Comparison of ENCODE assay signal across 1 cellular context in the genomic region with DNA sequence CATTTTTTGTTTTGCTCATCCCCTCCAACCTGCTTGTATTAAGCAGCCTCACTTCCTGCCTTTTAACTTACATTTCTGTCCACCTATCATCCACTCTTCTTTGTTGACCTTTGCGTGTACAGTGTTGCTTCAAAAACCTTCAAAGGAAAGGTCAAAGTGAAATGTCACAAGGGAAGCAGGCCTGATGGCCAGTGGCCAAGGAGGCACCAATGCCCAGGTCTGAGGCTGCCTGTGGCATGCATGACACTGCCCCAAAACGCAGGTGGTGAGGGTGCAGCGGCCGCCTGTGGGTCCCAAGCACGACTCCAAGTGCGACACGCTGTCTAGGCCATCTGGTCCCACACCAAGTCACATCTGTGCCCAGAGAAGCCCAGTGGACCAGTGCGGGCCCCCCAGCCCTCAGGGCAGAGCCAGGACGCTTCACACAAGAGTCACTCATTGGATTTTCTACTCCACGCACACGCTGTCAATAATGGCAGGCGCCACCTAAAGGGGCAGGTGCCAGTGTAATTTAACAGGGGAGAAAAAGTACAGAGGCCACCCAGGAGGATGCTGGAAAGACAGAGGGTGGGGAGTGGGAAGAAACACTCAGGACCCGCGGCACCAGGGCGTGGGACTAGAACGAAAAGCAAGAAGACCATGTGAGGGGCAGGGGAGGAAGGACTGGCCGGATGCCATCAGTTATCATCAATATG.
A peak's percentile ranks its signal among the peaks of the same experiment; 100 is the strongest.
TF ChIP-seq lines count a peak whose summit lies in the region.

No MANE protein-coding gene starts in this region.

TF ChIP-seq in HepG2, 621 proteins besides CTCF, POLR2A, EP300 and RAD21 (continued from another document and continues in another):
- TF ChIP-seq, protein P1, sequence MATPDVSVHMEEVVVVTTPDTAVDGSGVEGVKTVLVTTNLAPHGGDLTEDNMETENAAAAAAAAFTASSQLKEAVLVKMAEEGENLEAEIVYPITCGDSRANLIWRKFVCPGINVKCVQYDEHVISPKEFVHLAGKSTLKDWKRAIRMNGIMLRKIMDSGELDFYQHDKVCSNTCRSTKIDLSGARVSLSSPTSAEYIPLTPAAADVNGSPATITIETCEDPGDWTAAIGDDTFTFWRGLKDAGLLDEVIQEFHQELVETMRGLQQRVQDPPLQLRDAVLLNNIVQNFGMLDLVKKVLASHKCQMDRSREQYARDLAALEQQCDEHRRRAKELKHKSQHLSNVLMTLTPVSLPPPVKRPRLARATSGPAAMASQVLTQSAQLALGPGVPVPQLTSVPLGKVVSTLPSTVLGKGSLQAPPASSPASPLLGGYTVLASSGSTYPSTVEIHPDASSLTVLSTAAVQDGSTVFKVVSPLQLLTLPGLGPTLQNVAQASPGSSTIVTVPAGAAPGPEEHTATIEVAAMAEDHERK (CRISPR knock-in tag; IDR thresholded peaks at IDR 0.05; ENCODE audit: low read depth): no peak
- TF ChIP-seq CCDC6 (CRISPR knock-in tag; IDR thresholded peaks at IDR 0.05) (no peak), JARID2 (CRISPR knock-in tag; IDR thresholded peaks at IDR 0.05; ENCODE audit: insufficient replicate concordance) (no peak), ZFP62 (CRISPR knock-in tag; IDR thresholded peaks at IDR 0.05) (no peak), ZZZ3 (CRISPR knock-in tag; IDR thresholded peaks at IDR 0.05; ENCODE audit: borderline replicate concordance) (no peak), NFYC (CRISPR knock-in tag; IDR thresholded peaks at IDR 0.05) (no peak), CBFB (CRISPR knock-in tag; IDR thresholded peaks at IDR 0.05) (no peak), NONO (IDR thresholded peaks at IDR 0.05) (no peak), NONO (CRISPR knock-in tag; conservative IDR thresholded peaks at IDR 0.05) (no peak), SALL2 (CRISPR knock-in tag; IDR thresholded peaks at IDR 0.05) (no peak), ZNF747 (CRISPR knock-in tag; IDR thresholded peaks at IDR 0.05; ENCODE audit: borderline replicate concordance) (no peak), TAF1 (CRISPR knock-in tag; IDR thresholded peaks at IDR 0.05) (no peak), ZNF225 (CRISPR knock-in tag; IDR thresholded peaks at IDR 0.05) (no peak), ELF3 (CRISPR knock-in tag; IDR thresholded peaks at IDR 0.05) (peak; percentile 79), ZNF737 (CRISPR knock-in tag; IDR thresholded peaks at IDR 0.05; ENCODE audit: borderline replicate concordance) (no peak), IKZF4 (CRISPR knock-in tag; IDR thresholded peaks at IDR 0.05; ENCODE audit: borderline replicate concordance, low read depth, not compliant biosample characterization) (no peak), ZNF138 (CRISPR knock-in tag; IDR thresholded peaks at IDR 0.05; ENCODE audit: low read depth) (no peak), ZFP36 (IDR thresholded peaks at IDR 0.05; ENCODE audit: borderline replicate concordance, low read depth, low read length, partially characterized antibody) (no peak), SYNCRIP (IDR thresholded peaks at IDR 0.05; ENCODE audit: insufficient read depth, low read depth, low read length) (no peak), ZNF251 (CRISPR knock-in tag; IDR thresholded peaks at IDR 0.05) (no peak), ZNF672 (CRISPR knock-in tag; IDR thresholded peaks at IDR 0.05) (no peak), FOXK2 (IDR thresholded peaks at IDR 0.05) (no peak), STAT5B (CRISPR knock-in tag; IDR thresholded peaks at IDR 0.05) (no peak), ZNF563 (CRISPR knock-in tag; IDR thresholded peaks at IDR 0.05) (no peak), POLR2AphosphoS5 (IDR thresholded peaks at IDR 0.05; ENCODE audit: low read depth, low read length) (no peak), PCBP2 (optimal IDR thresholded peaks at IDR 0.05; ENCODE audit: low read depth, low read length, poor library complexity, severe bottlenecking) (no peak), MED1 (CRISPR knock-in tag; IDR thresholded peaks at IDR 0.05) (peak; percentile 88), HMG20B (CRISPR knock-in tag; conservative IDR thresholded peaks at IDR 0.05) (0 out of 2 replicates have a peak, but pooled peaks have one; percentile 79), ETV5 (CRISPR knock-in tag; IDR thresholded peaks at IDR 0.05; ENCODE audit: borderline replicate concordance) (peak; percentile 89), EZH2 (conservative IDR thresholded peaks at IDR 0.05; ENCODE audit: low read depth, low read length) (no peak), RXRA (CRISPR knock-in tag; IDR thresholded peaks at IDR 0.05) (peak; percentile 69; the same call in 1 of the 2 replicates), TOE1 (CRISPR knock-in tag; IDR thresholded peaks at IDR 0.05) (no peak), KAT8 (CRISPR knock-in tag; IDR thresholded peaks at IDR 0.05) (no peak), DMAP1 (CRISPR knock-in tag; IDR thresholded peaks at IDR 0.05) (no peak), ZNF501 (CRISPR knock-in tag; IDR thresholded peaks at IDR 0.05) (no peak), ZNF557 (CRISPR knock-in tag; IDR thresholded peaks at IDR 0.05) (no peak)
- TF ChIP-seq, protein P2, sequence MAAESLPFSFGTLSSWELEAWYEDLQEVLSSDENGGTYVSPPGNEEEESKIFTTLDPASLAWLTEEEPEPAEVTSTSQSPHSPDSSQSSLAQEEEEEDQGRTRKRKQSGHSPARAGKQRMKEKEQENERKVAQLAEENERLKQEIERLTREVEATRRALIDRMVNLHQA (CRISPR knock-in tag; IDR thresholded peaks at IDR 0.05): no peak
- TF ChIP-seq, protein P3, sequence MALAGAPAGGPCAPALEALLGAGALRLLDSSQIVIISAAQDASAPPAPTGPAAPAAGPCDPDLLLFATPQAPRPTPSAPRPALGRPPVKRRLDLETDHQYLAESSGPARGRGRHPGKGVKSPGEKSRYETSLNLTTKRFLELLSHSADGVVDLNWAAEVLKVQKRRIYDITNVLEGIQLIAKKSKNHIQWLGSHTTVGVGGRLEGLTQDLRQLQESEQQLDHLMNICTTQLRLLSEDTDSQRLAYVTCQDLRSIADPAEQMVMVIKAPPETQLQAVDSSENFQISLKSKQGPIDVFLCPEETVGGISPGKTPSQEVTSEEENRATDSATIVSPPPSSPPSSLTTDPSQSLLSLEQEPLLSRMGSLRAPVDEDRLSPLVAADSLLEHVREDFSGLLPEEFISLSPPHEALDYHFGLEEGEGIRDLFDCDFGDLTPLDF (CRISPR knock-in tag; IDR thresholded peaks at IDR 0.05): no peak
- TF ChIP-seq, protein P4, sequence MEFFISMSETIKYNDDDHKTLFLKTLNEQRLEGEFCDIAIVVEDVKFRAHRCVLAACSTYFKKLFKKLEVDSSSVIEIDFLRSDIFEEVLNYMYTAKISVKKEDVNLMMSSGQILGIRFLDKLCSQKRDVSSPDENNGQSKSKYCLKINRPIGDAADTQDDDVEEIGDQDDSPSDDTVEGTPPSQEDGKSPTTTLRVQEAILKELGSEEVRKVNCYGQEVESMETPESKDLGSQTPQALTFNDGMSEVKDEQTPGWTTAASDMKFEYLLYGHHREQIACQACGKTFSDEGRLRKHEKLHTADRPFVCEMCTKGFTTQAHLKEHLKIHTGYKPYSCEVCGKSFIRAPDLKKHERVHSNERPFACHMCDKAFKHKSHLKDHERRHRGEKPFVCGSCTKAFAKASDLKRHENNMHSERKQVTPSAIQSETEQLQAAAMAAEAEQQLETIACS (CRISPR knock-in tag; IDR thresholded peaks at IDR 0.05): no peak
- TF ChIP-seq, protein P5, sequence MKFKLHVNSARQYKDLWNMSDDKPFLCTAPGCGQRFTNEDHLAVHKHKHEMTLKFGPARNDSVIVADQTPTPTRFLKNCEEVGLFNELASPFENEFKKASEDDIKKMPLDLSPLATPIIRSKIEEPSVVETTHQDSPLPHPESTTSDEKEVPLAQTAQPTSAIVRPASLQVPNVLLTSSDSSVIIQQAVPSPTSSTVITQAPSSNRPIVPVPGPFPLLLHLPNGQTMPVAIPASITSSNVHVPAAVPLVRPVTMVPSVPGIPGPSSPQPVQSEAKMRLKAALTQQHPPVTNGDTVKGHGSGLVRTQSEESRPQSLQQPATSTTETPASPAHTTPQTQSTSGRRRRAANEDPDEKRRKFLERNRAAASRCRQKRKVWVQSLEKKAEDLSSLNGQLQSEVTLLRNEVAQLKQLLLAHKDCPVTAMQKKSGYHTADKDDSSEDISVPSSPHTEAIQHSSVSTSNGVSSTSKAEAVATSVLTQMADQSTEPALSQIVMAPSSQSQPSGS (CRISPR knock-in tag; IDR thresholded peaks at IDR 0.05): no peak; the same call in 1 of the 2 replicates
- TF ChIP-seq, protein P6, sequence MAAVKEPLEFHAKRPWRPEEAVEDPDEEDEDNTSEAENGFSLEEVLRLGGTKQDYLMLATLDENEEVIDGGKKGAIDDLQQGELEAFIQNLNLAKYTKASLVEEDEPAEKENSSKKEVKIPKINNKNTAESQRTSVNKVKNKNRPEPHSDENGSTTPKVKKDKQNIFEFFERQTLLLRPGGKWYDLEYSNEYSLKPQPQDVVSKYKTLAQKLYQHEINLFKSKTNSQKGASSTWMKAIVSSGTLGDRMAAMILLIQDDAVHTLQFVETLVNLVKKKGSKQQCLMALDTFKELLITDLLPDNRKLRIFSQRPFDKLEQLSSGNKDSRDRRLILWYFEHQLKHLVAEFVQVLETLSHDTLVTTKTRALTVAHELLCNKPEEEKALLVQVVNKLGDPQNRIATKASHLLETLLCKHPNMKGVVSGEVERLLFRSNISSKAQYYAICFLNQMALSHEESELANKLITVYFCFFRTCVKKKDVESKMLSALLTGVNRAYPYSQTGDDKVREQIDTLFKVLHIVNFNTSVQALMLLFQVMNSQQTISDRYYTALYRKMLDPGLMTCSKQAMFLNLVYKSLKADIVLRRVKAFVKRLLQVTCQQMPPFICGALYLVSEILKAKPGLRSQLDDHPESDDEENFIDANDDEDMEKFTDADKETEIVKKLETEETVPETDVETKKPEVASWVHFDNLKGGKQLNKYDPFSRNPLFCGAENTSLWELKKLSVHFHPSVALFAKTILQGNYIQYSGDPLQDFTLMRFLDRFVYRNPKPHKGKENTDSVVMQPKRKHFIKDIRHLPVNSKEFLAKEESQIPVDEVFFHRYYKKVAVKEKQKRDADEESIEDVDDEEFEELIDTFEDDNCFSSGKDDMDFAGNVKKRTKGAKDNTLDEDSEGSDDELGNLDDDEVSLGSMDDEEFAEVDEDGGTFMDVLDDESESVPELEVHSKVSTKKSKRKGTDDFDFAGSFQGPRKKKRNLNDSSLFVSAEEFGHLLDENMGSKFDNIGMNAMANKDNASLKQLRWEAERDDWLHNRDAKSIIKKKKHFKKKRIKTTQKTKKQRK (IDR thresholded peaks at IDR 0.05; ENCODE audit: low read length): no peak
- TF ChIP-seq, protein P7, sequence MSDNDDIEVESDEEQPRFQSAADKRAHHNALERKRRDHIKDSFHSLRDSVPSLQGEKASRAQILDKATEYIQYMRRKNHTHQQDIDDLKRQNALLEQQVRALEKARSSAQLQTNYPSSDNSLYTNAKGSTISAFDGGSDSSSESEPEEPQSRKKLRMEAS (IDR thresholded peaks at IDR 0.05): peak; percentile 35; the same call in 1 of the 2 replicates
- TF ChIP-seq, protein P8, sequence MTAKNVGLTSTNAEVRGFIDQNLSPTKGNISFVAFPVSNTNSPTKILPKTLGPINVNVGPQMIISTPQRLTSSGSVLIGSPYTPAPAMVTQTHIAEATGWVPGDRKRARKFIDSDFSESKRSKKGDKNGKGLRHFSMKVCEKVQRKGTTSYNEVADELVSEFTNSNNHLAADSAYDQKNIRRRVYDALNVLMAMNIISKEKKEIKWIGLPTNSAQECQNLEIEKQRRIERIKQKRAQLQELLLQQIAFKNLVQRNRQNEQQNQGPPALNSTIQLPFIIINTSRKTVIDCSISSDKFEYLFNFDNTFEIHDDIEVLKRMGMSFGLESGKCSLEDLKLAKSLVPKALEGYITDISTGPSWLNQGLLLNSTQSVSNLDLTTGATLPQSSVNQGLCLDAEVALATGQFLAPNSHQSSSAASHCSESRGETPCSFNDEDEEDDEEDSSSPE (CRISPR knock-in tag; IDR thresholded peaks at IDR 0.05): no peak
- TF ChIP-seq, protein P9, sequence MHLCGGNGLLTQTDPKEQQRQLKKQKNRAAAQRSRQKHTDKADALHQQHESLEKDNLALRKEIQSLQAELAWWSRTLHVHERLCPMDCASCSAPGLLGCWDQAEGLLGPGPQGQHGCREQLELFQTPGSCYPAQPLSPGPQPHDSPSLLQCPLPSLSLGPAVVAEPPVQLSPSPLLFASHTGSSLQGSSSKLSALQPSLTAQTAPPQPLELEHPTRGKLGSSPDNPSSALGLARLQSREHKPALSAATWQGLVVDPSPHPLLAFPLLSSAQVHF (CRISPR knock-in tag; IDR thresholded peaks at IDR 0.05): no peak
- TF ChIP-seq, protein P10, sequence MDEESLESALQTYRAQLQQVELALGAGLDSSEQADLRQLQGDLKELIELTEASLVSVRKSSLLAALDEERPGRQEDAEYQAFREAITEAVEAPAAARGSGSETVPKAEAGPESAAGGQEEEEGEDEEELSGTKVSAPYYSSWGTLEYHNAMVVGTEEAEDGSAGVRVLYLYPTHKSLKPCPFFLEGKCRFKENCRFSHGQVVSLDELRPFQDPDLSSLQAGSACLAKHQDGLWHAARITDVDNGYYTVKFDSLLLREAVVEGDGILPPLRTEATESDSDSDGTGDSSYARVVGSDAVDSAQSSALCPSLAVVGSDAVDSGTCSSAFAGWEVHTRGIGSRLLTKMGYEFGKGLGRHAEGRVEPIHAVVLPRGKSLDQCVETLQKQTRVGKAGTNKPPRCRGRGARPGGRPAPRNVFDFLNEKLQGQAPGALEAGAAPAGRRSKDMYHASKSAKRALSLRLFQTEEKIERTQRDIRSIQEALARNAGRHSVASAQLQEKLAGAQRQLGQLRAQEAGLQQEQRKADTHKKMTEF (CRISPR knock-in tag; IDR thresholded peaks at IDR 0.05): peak; percentile 72
- TF ChIP-seq, protein P11, sequence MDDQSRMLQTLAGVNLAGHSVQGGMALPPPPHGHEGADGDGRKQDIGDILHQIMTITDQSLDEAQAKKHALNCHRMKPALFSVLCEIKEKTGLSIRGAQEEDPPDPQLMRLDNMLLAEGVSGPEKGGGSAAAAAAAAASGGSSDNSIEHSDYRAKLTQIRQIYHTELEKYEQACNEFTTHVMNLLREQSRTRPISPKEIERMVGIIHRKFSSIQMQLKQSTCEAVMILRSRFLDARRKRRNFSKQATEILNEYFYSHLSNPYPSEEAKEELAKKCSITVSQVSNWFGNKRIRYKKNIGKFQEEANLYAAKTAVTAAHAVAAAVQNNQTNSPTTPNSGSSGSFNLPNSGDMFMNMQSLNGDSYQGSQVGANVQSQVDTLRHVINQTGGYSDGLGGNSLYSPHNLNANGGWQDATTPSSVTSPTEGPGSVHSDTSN (CRISPR knock-in tag; IDR thresholded peaks at IDR 0.05; ENCODE audit: borderline replicate concordance): no peak
- TF ChIP-seq, protein P12, sequence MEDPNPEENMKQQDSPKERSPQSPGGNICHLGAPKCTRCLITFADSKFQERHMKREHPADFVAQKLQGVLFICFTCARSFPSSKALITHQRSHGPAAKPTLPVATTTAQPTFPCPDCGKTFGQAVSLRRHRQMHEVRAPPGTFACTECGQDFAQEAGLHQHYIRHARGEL (CRISPR knock-in tag; IDR thresholded peaks at IDR 0.05): no peak
- TF ChIP-seq, protein P13, sequence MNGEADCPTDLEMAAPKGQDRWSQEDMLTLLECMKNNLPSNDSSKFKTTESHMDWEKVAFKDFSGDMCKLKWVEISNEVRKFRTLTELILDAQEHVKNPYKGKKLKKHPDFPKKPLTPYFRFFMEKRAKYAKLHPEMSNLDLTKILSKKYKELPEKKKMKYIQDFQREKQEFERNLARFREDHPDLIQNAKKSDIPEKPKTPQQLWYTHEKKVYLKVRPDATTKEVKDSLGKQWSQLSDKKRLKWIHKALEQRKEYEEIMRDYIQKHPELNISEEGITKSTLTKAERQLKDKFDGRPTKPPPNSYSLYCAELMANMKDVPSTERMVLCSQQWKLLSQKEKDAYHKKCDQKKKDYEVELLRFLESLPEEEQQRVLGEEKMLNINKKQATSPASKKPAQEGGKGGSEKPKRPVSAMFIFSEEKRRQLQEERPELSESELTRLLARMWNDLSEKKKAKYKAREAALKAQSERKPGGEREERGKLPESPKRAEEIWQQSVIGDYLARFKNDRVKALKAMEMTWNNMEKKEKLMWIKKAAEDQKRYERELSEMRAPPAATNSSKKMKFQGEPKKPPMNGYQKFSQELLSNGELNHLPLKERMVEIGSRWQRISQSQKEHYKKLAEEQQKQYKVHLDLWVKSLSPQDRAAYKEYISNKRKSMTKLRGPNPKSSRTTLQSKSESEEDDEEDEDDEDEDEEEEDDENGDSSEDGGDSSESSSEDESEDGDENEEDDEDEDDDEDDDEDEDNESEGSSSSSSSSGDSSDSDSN (CRISPR knock-in tag; IDR thresholded peaks at IDR 0.05): 0 out of 2 replicates have a peak, but pooled peaks have one; percentile 20
